Comparison of ENCODE assay signal across 26 cellular contexts in the genomic region with DNA sequence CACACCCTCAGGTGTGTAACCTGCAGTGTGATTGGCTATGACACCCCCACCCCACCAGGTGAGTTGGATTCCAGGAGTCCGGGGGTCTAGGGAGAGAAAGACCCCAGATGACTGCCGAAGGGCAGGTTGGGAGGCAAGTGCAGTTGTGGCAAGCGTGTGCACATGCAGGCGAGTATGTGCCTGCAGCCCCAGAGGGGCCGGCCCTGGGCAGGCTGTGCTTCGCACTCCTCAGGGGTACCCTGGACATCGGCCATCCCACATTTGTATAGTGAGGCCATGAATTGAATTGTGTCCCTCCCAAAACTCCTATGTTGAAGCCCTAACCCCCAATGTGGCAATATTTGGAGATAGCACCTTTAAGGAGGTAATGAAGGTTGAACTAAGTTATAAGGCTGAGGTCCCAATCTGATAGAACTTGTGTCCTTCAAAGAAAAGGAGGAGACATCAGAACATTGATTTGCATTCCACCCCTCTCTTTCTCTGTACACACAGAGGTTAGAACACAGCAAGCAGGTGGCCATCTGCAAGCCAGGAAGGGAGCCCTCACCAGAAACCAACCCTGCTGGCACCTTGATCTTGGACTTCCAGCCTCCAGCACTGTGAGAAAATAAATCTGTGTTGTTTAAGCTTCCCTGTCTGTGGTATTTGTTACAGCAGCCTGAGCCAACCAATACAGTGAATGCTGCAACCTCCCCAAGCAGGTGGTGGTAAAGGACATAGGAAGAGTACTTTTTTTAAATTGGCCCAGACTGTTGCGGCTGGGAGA.
"Had no signal": no experiment of that assay in that cellular context is flagged by ENCODE, and none has a peak within 500 bp of the region (broad histone marks: within the 10 kb centered on the region; RNA-seq: fewer than 3 reads in every experiment).

No MANE protein-coding gene starts in this region.

- H3K36me3 ChIP-seq: adrenal gland, breast epithelium, cardiac muscle cell, WERI-Rb-1 had no signal

- ATAC-seq: activated CD4-positive, CD25-positive, alpha-beta regulatory T cell treated with anti-CD3 and anti-CD28 coated beads, Interleukin-2, amount 50 U/mL, for 24 hours; activated CD8-positive, alpha-beta memory T cell treated with anti-CD3 and anti-CD28 coated beads, Interleukin-2, amount 10 ng/mL, durations not matched to agents 7 days and 5 days; activated CD8-positive, alpha-beta T cell treated with anti-CD3 and anti-CD28 coated beads, Interleukin-2, amount 10 ng/mL, durations not matched to agents 7 days and 5 days; activated naive CD8-positive, alpha-beta T cell treated with anti-CD3 and anti-CD28 coated beads, Interleukin-2, amount 50 U/mL, for 24 hours had no signal

- FAIRE-seq: frontal cortex had no signal

- H3K27me3 ChIP-seq: adrenal gland, breast epithelium, cardiac muscle cell had no signal

- H3K9me3 ChIP-seq: adrenal gland, breast epithelium had no signal

- DNase-seq: activated B cell treated with CpG ODN at 0.5 μM for 24 hours; activated CD4-positive, alpha-beta memory T cell treated with anti-CD3 and anti-CD28 coated beads for 36 hours; activated CD4-positive, alpha-beta T cell treated with anti-CD3 and anti-CD28 coated beads, Interleukin-2, amount 10 ng/mL, durations not matched to agents 24 days and 14 days; activated CD8-positive, alpha-beta memory T cell treated with anti-CD3 and anti-CD28 coated beads, Interleukin-2, amount 10 ng/mL, durations not matched to agents 7 days and 5 days; activated CD8-positive, alpha-beta memory T cell treated with anti-CD3 and anti-CD28 coated beads, Interleukin-2, amount 50 U/mL, for 4 hours; activated CD8-positive, alpha-beta T cell treated with anti-CD3 and anti-CD28 coated beads, Interleukin-2, amount 10 ng/mL, durations not matched to agents 7 days and 5 days; activated effector memory CD4-positive, alpha-beta T cell treated with anti-CD3 and anti-CD28 coated beads, Interleukin-2, amount 50 U/mL, for 16 hours; activated naive CD4-positive, alpha-beta T cell treated with anti-CD3 and anti-CD28 coated beads for 36 hours; activated naive CD8-positive, alpha-beta T cell treated with anti-CD3 and anti-CD28 coated beads for 36 hours; activated naive CD8-positive, alpha-beta T cell treated with anti-CD3 and anti-CD28 coated beads, Interleukin-2, amount 50 U/mL, for 24 hours; activated T-cell treated with anti-CD3 and anti-CD28 coated beads, Interleukin-2, amount 50 U/mL, for 1 hour; activated T-cell treated with anti-CD3 and anti-CD28 coated beads, Interleukin-2, amount 50 U/mL, for 48 hours; adrenal gland; amygdala; aorta; dorsolateral prefrontal cortex; effector memory CD4-positive, alpha-beta T cell; endodermal cell; foreskin fibroblast; T-helper 9 cell; WERI-Rb-1 had no signal

- H3K4me3 ChIP-seq: adrenal gland, breast epithelium, cardiac muscle cell, coronary artery, dorsolateral prefrontal cortex had no signal

- H3K27ac ChIP-seq: adrenal gland, breast epithelium, cardiac muscle cell, coronary artery, dorsolateral prefrontal cortex, WERI-Rb-1 had no signal
